ENCODE assay signal across 13 cellular contexts in genomic region chr10:11448190-11448544, GRCh38.
DNase-seq lines count a peak whose midpoint lies in the region; ATAC-seq, FAIRE-seq and TF ChIP-seq lines count a peak whose summit lies in the region.
"Had no signal": no experiment of that assay in that cellular context is flagged by ENCODE, and none has a peak within 500 bp of the region (broad histone marks: within the 10 kb centered on the region; RNA-seq: fewer than 3 reads in every experiment).

No MANE protein-coding gene starts in this region.

- H2AFZ ChIP-seq in Karpas-422 (ENCODE audit: low read length): no peak overlapping the region

- CTCF ChIA-PET in GM10248 (lab: Yijun Ruan, JAX): interaction anchor here (1.2 to 2.6 kb wide), 5 partner anchors 24 to 178 kb away, joined by 3 to 7 read pairs (median 4); no protein-coding TSS in a partner anchor

- H3K4me1 ChIP-seq in Karpas-422 (ENCODE audit: low read length): peaks cover 77% of the 10 kb centered on the region

- H3K4me3 ChIP-seq in Karpas-422 (ENCODE audit: low read length): peak overlapping the region; percentile 61
- H3K4me3 ChIP-seq: skin epidermis, stomach had no signal

- DNase-seq in GM10248 (ENCODE audit: extremely low spot score): peak; percentile 40
- DNase-seq in Karpas-422: no peak
- no peak for DNase-seq in NCI-H69 (lab: John Stamatoyannopoulos, UW)
- no peak for DNase-seq in RCC 7860 (ENCODE audit: low spot score)
- no peak for DNase-seq in kidney tubule cell (ENCODE audit: low spot score)
- DNase-seq in RKO (ENCODE audit: low spot score): no peak
- DNase-seq: foreskin fibroblast, mesenchymal stem cell had no signal

- no peaks in the 10 kb centered on the region for H3K27me3 ChIP-seq in Karpas-422 (ENCODE audit: low read length)

- H3K36me3 ChIP-seq in Karpas-422 (ENCODE audit: insufficient read depth, low read length): no peaks in the 10 kb centered on the region
- H3K36me3 ChIP-seq: stomach had no signal

- no peak for FAIRE-seq in RCC 7860 (lab: Jason Lieb, UNC)

- H3K9me2 ChIP-seq in Karpas-422 (replicated peaks; ENCODE audit: insufficient read depth, low read length): no peaks in the 10 kb centered on the region

- peak; percentile 54 for ATAC-seq in GM19372 (IDR thresholded peaks at IDR 0.05; ENCODE audit: low read depth, unreplicated experiment)
- peak; percentile 58 for ATAC-seq in HG02884 (IDR thresholded peaks at IDR 0.05; ENCODE audit: unreplicated experiment)
- ATAC-seq: Right ventricle myocardium inferior had no signal

- POLR2A ChIA-PET in GM10248 (lab: Yijun Ruan, JAX): no interaction called here

- no peaks in the 10 kb centered on the region for H3K9me3 ChIP-seq in Karpas-422 (ENCODE audit: low read length)
- H3K9me3 ChIP-seq: stomach had no signal

- H3K79me2 ChIP-seq in Karpas-422 (ENCODE audit: low read length): no peaks in the 10 kb centered on the region

- H3K27ac ChIP-seq in Karpas-422 (ENCODE audit: low read length): peak overlapping the region; percentile 98
- H3K27ac ChIP-seq: skin epidermis, stomach had no signal

- no peaks in the 10 kb centered on the region for H4K20me1 ChIP-seq in Karpas-422 (ENCODE audit: insufficient read depth, low read depth, low read length)

- peak overlapping the region; percentile 73 for H3K9ac ChIP-seq in Karpas-422 (ENCODE audit: low read length)

- no peak for TF ChIP-seq CTCF in GM10248 (IDR thresholded peaks at IDR 0.05; ENCODE audit: control extremely low read depth, extremely low read depth, low read depth, missing control alignments)

- peak overlapping the region; percentile 76 for H3K4me2 ChIP-seq in Karpas-422 (ENCODE audit: low read depth, low read length, poor library complexity, severe bottlenecking)
